25 cellular contexts compared by ENCODE assay signal in the genomic region with DNA sequence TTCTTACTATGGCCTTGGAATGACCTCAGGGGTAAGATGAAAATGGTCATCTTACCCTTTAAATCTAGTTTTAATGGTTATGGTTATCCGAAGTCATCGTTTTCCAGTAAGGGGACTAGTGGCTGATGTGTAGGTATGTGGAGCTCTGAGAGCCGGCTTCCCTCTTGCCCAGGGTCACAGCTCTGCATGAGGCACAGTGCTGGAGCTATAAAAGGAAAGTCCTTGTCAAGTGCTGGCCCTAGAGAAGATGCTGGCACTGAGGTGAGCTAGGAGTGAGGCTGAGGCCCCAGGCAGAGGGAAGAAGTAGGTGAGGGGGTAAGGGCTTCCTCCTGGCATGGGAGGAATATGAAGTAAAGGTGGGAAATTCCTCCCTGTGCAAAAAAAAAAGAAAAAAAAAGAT.
"Had no signal": no experiment of that assay in that cellular context is flagged by ENCODE, and none has a peak within 500 bp of the region (broad histone marks: within the 10 kb centered on the region; RNA-seq: fewer than 3 reads in every experiment).

No MANE protein-coding gene starts in this region.

- H3K27ac ChIP-seq: dorsolateral prefrontal cortex, epithelial cell of prostate, gastrocnemius medialis, ovary, psoas muscle, right lobe of liver, suprapubic skin, transverse colon, vagina had no signal

- H3K4me1 ChIP-seq: gastrocnemius medialis, psoas muscle, right lobe of liver, suprapubic skin, vagina had no signal

- H3K4me3 Mint-ChIP-seq: memory B cell; natural killer cell; stimulated activated naive CD8-positive, alpha-beta T cell treated with anti-CD3 and anti-CD28 coated beads, Interleukin-15, amount 100 ng/mL, for 72 hours had no signal

- DNase-seq: dorsolateral prefrontal cortex; effector CD4-positive, alpha-beta T cell; foreskin fibroblast; gastrocnemius medialis; head of caudate nucleus; hippocampal formation; left colon; natural killer cell; occipital lobe; ovary; posterior cingulate gyrus; psoas muscle; right lobe of liver; small intestine; stimulated activated CD4-positive, alpha-beta T cell treated with anti-CD3 and anti-CD28 coated beads, Interleukin-15, amount 100 ng/mL, for 24 hours; stimulated activated CD4-positive, alpha-beta T cell treated with anti-CD3 and anti-CD28 coated beads, Interleukin-2, amount 100 ng/mL, for 48 hours; stimulated activated naive CD4-positive, alpha-beta T cell; stimulated activated naive CD8-positive, alpha-beta T cell treated with anti-CD3 and anti-CD28 coated beads, Interleukin-15, amount 100 ng/mL, for 72 hours; transverse colon had no signal

- H3K27ac Mint-ChIP-seq: memory B cell, natural killer cell had no signal

- H3K4me1 Mint-ChIP-seq: memory B cell; natural killer cell; stimulated activated naive CD8-positive, alpha-beta T cell treated with anti-CD3 and anti-CD28 coated beads, Interleukin-15, amount 100 ng/mL, for 72 hours had no signal

- H3K36me3 ChIP-seq: ovary had no signal

- H3K27me3 ChIP-seq: dorsolateral prefrontal cortex, gastrocnemius medialis, ovary, right lobe of liver, suprapubic skin, transverse colon, vagina had no signal

- H3K27me3 Mint-ChIP-seq: memory B cell; stimulated activated naive CD8-positive, alpha-beta T cell treated with anti-CD3 and anti-CD28 coated beads, Interleukin-15, amount 100 ng/mL, for 72 hours had no signal

- ATAC-seq: esophagus mucosa; gastrocnemius medialis; natural killer cell; psoas muscle; right lobe of liver; stimulated activated naive CD8-positive, alpha-beta T cell treated with anti-CD3 and anti-CD28 coated beads, Interleukin-15, amount 100 ng/mL, for 72 hours had no signal

- H3K9me3 ChIP-seq: gastrocnemius medialis, ovary, psoas muscle, right lobe of liver, suprapubic skin, transverse colon, vagina had no signal

- H3K4me3 ChIP-seq: dorsolateral prefrontal cortex, gastrocnemius medialis, lung, ovary, psoas muscle, right lobe of liver, suprapubic skin, transverse colon, vagina had no signal
